28 cellular contexts compared by ENCODE assay signal in genomic region chr2:133314761-133315160, GRCh38.
"Had no signal": no experiment of that assay in that cellular context is flagged by ENCODE, and none has a peak within 500 bp of the region (broad histone marks: within the 10 kb centered on the region; RNA-seq: fewer than 3 reads in every experiment).

No MANE protein-coding gene starts in this region.

- H3K27me3 ChIP-seq: ascending aorta, body of pancreas, Peyer's patch, SJSA1 had no signal

- H3K4me1 ChIP-seq: ascending aorta, body of pancreas, Peyer's patch had no signal

- DNase-seq: activated CD4-positive, alpha-beta memory T cell treated with anti-CD3 and anti-CD28 coated beads for 36 hours; activated CD4-positive, alpha-beta T cell treated with anti-CD3 and anti-CD28 coated beads, Interleukin-2, amount 10 ng/mL, durations not matched to agents 7 days and 5 days; activated CD4-positive, CD25-positive, alpha-beta regulatory T cell; activated CD8-positive, alpha-beta memory T cell treated with anti-CD3 and anti-CD28 coated beads for 24 hours; activated effector memory CD4-positive, alpha-beta T cell treated with anti-CD3 and anti-CD28 coated beads, Interleukin-2, amount 50 U/mL, for 16 hours; activated naive CD4-positive, alpha-beta T cell treated with Interleukin-2 at 50 U/mL for 16 hours; activated naive CD8-positive, alpha-beta T cell treated with anti-CD3 and anti-CD28 coated beads, Interleukin-2, amount 50 U/mL, for 24 hours; activated T-cell treated with anti-CD3 and anti-CD28 coated beads, Interleukin-2, amount 50 U/mL, for 4 hours; amniotic stem cell; body of pancreas; central memory CD4-positive, alpha-beta T cell; MM.1S; NCI-H1436; NCI-H187 treated with DMSO at 0.1 percent for 48 hours; NCI-H2081 treated with DMSO at 0.1 percent for 48 hours; NCI-H226; NCI-H526; NCI-H774; NK-92 treated with Interleukin-12 subunit alpha and Interleukin-12 subunit beta, amount 100 ng/mL, for 24 hours; Peyer's patch; SHP77; SW 1271 had no signal

- H3K27ac ChIP-seq: ascending aorta, body of pancreas, Peyer's patch, RWPE1, SJSA1 had no signal

- H3K9me3 Mint-ChIP-seq: activated CD4-positive, alpha-beta memory T cell treated with anti-CD3 and anti-CD28 coated beads for 36 hours; activated CD4-positive, alpha-beta T cell treated with anti-CD3 and anti-CD28 coated beads, Interleukin-2, amount 10 ng/mL, durations not matched to agents 7 days and 5 days; T-helper 2 cell treated with Interferon-gamma antibody and Interleukin-4, amounts not matched to agents 5 μg/mL and 100 μg/mL, for 36 hours had no signal

- H3K4me3 Mint-ChIP-seq: activated CD4-positive, alpha-beta memory T cell treated with anti-CD3 and anti-CD28 coated beads for 36 hours; activated CD4-positive, alpha-beta T cell treated with anti-CD3 and anti-CD28 coated beads, Interleukin-2, amount 10 ng/mL, durations not matched to agents 7 days and 5 days; activated naive CD8-positive, alpha-beta T cell treated with anti-CD3 and anti-CD28 coated beads, Interleukin-2, amount 50 U/mL, for 24 hours; activated T-cell treated with anti-CD3 and anti-CD28 coated beads, Interleukin-2, amount 50 U/mL, for 4 hours; T-helper 2 cell treated with Interferon-gamma antibody and Interleukin-4, amounts not matched to agents 5 μg/mL and 100 μg/mL, for 36 hours had no signal

- ATAC-seq: activated naive CD4-positive, alpha-beta T cell treated with anti-CD3 and anti-CD28 coated beads, Interleukin-2, amount 50 U/mL, for 72 hours; activated naive CD8-positive, alpha-beta T cell treated with anti-CD3 and anti-CD28 coated beads, Interleukin-2, amount 50 U/mL, for 24 hours; activated T-cell treated with anti-CD3 and anti-CD28 coated beads, Interleukin-2, amount 50 U/mL, for 4 hours; body of pancreas; SK-N-SH treated with all-trans-retinoic acid at 6 μM for 48 hours had no signal

- H3K36me3 ChIP-seq: ascending aorta, Peyer's patch, SJSA1 had no signal

- H3K4me1 Mint-ChIP-seq: activated CD4-positive, alpha-beta T cell treated with anti-CD3 and anti-CD28 coated beads, Interleukin-2, amount 10 ng/mL, durations not matched to agents 7 days and 5 days; activated naive CD8-positive, alpha-beta T cell treated with anti-CD3 and anti-CD28 coated beads, Interleukin-2, amount 50 U/mL, for 24 hours had no signal

- H3K36me3 Mint-ChIP-seq: activated CD4-positive, alpha-beta memory T cell treated with anti-CD3 and anti-CD28 coated beads for 36 hours had no signal

- H3K9me3 ChIP-seq: ascending aorta, body of pancreas, SJSA1 had no signal

- H3K27ac Mint-ChIP-seq: activated CD4-positive, alpha-beta memory T cell treated with anti-CD3 and anti-CD28 coated beads for 36 hours; activated CD4-positive, alpha-beta T cell treated with anti-CD3 and anti-CD28 coated beads, Interleukin-2, amount 10 ng/mL, durations not matched to agents 7 days and 5 days; activated naive CD8-positive, alpha-beta T cell treated with anti-CD3 and anti-CD28 coated beads, Interleukin-2, amount 50 U/mL, for 24 hours; T-helper 2 cell treated with Interferon-gamma antibody and Interleukin-4, amounts not matched to agents 5 μg/mL and 100 μg/mL, for 36 hours had no signal

- H3K27me3 Mint-ChIP-seq: activated CD4-positive, alpha-beta memory T cell treated with anti-CD3 and anti-CD28 coated beads for 36 hours; activated CD4-positive, alpha-beta T cell treated with anti-CD3 and anti-CD28 coated beads, Interleukin-2, amount 10 ng/mL, durations not matched to agents 7 days and 5 days; activated naive CD8-positive, alpha-beta T cell treated with anti-CD3 and anti-CD28 coated beads, Interleukin-2, amount 50 U/mL, for 24 hours had no signal

- H3K4me3 ChIP-seq: ascending aorta, body of pancreas, Peyer's patch, SJSA1 had no signal
